10 cellular contexts compared by ENCODE assay signal in the genomic region with DNA sequence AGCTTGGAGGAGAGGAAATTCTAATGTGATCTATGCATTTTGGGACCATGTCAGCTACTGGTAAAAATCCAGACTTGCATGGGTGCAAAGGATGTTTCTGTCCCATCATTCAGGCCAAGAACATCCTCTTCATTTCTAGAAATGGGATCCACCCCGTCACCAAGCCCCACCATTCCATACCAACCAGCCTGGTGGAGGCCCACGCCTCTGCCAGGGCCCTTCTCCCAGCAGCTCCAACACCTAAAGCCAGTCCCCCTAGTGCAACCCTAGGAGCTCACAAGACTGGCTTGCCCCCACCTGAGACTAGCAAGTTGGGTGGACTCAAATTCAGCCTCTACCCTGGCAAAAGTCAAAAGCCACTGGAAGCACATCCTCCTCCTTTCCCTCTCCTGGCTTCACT. TPM values are rescaled to one million over a fixed set of nuclear protein-coding genes. Genes with fewer than 3 reads are reported as not detected.
A peak's percentile ranks its signal among the peaks of the same experiment; 100 is the strongest.
DNase-seq lines count a peak whose midpoint lies in the region; ATAC-seq and TF ChIP-seq lines count a peak whose summit lies in the region.
"Had no signal": no experiment of that assay in that cellular context is flagged by ENCODE, and none has a peak within 500 bp of the region (broad histone marks: within the 10 kb centered on the region; RNA-seq: fewer than 3 reads in every experiment).

No MANE protein-coding gene starts in this region.

- H3K27me3 Mint-ChIP-seq in endothelial cell (ENCODE audit: unreplicated experiment) (peaks cover 5% of the 10 kb centered on the region), neural crest cell (ENCODE audit: low read depth) (no peaks in the 10 kb centered on the region)

- H3K4me1 Mint-ChIP-seq in endothelial cell (ENCODE audit: unreplicated experiment) (peaks cover 39% of the 10 kb centered on the region), neural crest cell (peaks cover 76% of the 10 kb centered on the region)

- no peak for TF ChIP-seq CTCF in BJ (IDR thresholded peaks at IDR 0.05; ENCODE audit: insufficient read depth, low read depth, low read length)
- TF ChIP-seq CTCF in MM.1S (IDR thresholded peaks at IDR 0.05; ENCODE audit: low read length): no peak
- TF ChIP-seq CTCF in endothelial cell (IDR thresholded peaks at IDR 0.05; ENCODE audit: unreplicated experiment): no peak
- no peak for TF ChIP-seq CTCF in neural crest cell (conservative IDR thresholded peaks at IDR 0.05)

- H4K20me1 ChIP-seq in MM.1S (ENCODE audit: insufficient read depth, low read length): no peaks in the 10 kb centered on the region

- peaks cover 14% of the 10 kb centered on the region for H3F3A ChIP-seq in MM.1S (ENCODE audit: insufficient read depth, low read length)

- H3K4me3 ChIP-seq in BJ (ENCODE audit: low read depth, low read length): peak overlapping the region; percentile 70
- no peak overlapping the region for H3K4me3 ChIP-seq in MM.1S (ENCODE audit: low read length)

- H3K36me3 ChIP-seq in BJ (ENCODE audit: control insufficient read depth, insufficient read depth, low read length) (no peaks in the 10 kb centered on the region), MM.1S (replicated peaks; ENCODE audit: insufficient read depth, low read length) (no peaks in the 10 kb centered on the region)

- H2AFZ ChIP-seq in MM.1S (ENCODE audit: low read length): no peak overlapping the region

- POLR2A ChIA-PET in BJ (lab: Charles Lee): no interaction called here

- H3K27me3 ChIP-seq in BJ (ENCODE audit: control insufficient read depth, insufficient read depth, low read length) (no peaks in the 10 kb centered on the region), MM.1S (replicated peaks; ENCODE audit: insufficient read depth, low read length) (no peaks in the 10 kb centered on the region)

- DNase-seq in BJ (ENCODE audit: low read depth) (no peak), MM.1S (no peak), endothelial cell (ENCODE audit: low spot score) (no peak), neural crest cell (ENCODE audit: low read depth, low spot score) (no peak), hypothalamus (lab: John Stamatoyannopoulos, UW) (no peak)
- DNase-seq: NCI-H1694, SW 1271 had no signal

- no peaks in the 10 kb centered on the region for H3K9me3 Mint-ChIP-seq in endothelial cell (ENCODE audit: unreplicated experiment)
- no peaks in the 10 kb centered on the region for H3K9me3 Mint-ChIP-seq in neural crest cell

- H3K4me1 ChIP-seq in MM.1S (ENCODE audit: low read length): peaks cover 30% of the 10 kb centered on the region

- H3K4me3 Mint-ChIP-seq in endothelial cell (ENCODE audit: unreplicated experiment) (peak overlapping the region; percentile 95), neural crest cell (peak overlapping the region; percentile 92)

- no peak for TF ChIP-seq POLR2A in GM18505 (IDR thresholded peaks at IDR 0.05; ENCODE audit: borderline replicate concordance, extremely low read depth, insufficient read depth, insufficient read length)

- H3K27ac Mint-ChIP-seq in endothelial cell (ENCODE audit: unreplicated experiment) (no peak overlapping the region), neural crest cell (ENCODE audit: unreplicated experiment) (peak overlapping the region; percentile 58)

- H3K36me3 Mint-ChIP-seq in endothelial cell (ENCODE audit: low read depth, unreplicated experiment) (no peaks in the 10 kb centered on the region), neural crest cell (ENCODE audit: low read depth) (no peaks in the 10 kb centered on the region)

- H3K4me2 ChIP-seq in MM.1S (ENCODE audit: low read depth, low read length): peak overlapping the region; percentile 86; the same call in 1 of the 2 replicates

- ATAC-seq in HG02623 (IDR thresholded peaks at IDR 0.05; ENCODE audit: unreplicated experiment) (no peak), GM18505 (IDR thresholded peaks at IDR 0.05; ENCODE audit: unreplicated experiment) (no peak), HG03175 (IDR thresholded peaks at IDR 0.05; ENCODE audit: unreplicated experiment) (no peak)

- H3K9me2 ChIP-seq in MM.1S (replicated peaks; ENCODE audit: insufficient read depth, low read length): no peaks in the 10 kb centered on the region

- no peaks in the 10 kb centered on the region for H3K9me3 ChIP-seq in MM.1S (replicated peaks; ENCODE audit: insufficient read depth, low read length)

- H3K27ac ChIP-seq in MM.1S (ENCODE audit: low read length): no peak overlapping the region

- no peak overlapping the region for H3K9ac ChIP-seq in MM.1S (ENCODE audit: low read length)

- peaks cover 24% of the 10 kb centered on the region for H3K79me2 ChIP-seq in MM.1S (ENCODE audit: low read length)

- CTCF ChIA-PET in BJ (lab: Yijun Ruan, JAX): interaction anchor here (1.1 to 1.4 kb wide), 2 partner anchors 12 to 16 kb away, joined by 3 to 4 read pairs; no protein-coding TSS in a partner anchor

RNA-seq across cellular contexts. Expression of a gene that starts 1.9 kb away (rescaled TPM):
- polyA plus RNA-seq in BJ (2011; rRNA removed): 15.6 and 19.5 TPM in 2 replicates
- polyA minus RNA-seq in BJ (2011; rRNA and poly(A)+ RNA removed): 22.1 and 25.5 TPM in 2 replicates
- total RNA-seq in endothelial cell (ENCODE audit: unreplicated experiment) (48.4 TPM), neural crest cell (51.5 and 52.7 TPM in 2 replicates)

RNA-seq across cellular contexts. Expression of a gene that starts 55.9 kb away (rescaled TPM):
- polyA plus RNA-seq in BJ (2011; rRNA removed): not detected in 2 replicates
- not detected in 2 replicates for polyA minus RNA-seq in BJ (2011; rRNA and poly(A)+ RNA removed)
- total RNA-seq in endothelial cell (ENCODE audit: unreplicated experiment): not detected
- 0.19 and 0.23 TPM in 2 replicates for total RNA-seq in neural crest cell
